ENCODE assay signal across 14 cellular contexts in genomic region chr5:73274870-73275756, GRCh38.
DNase-seq lines count a peak whose midpoint lies in the region; ATAC-seq and TF ChIP-seq lines count a peak whose summit lies in the region.
"Had no signal": no experiment of that assay in that cellular context is flagged by ENCODE, and none has a peak within 500 bp of the region (broad histone marks: within the 10 kb centered on the region; RNA-seq: fewer than 3 reads in every experiment).

No MANE protein-coding gene starts in this region.

- H3K4me2 ChIP-seq in neural progenitor cell: peak overlapping the region; percentile 12

- H3K27ac ChIP-seq in neural progenitor cell: no peak overlapping the region

- CTCF ChIA-PET in activated CD4-positive, alpha-beta memory T cell treated with anti-CD3 and anti-CD28 coated beads, Interleukin-2, amount 10 ng/mL, durations not matched to agents 7 days and 5 days (lab: Charles Lee): no interaction called here

- H3K27me3 Mint-ChIP-seq in neural progenitor cell (ENCODE audit: insufficient read depth, low read depth): peaks cover 8% of the 10 kb centered on the region
- H3K27me3 Mint-ChIP-seq in activated CD4-positive, alpha-beta memory T cell treated with anti-CD3 and anti-CD28 coated beads, Interleukin-2, amount 10 ng/mL, durations not matched to agents 7 days and 5 days: peaks cover 24% of the 10 kb centered on the region

- H3K27me3 ChIP-seq in BE2C (peaks cover 5% of the 10 kb centered on the region; the same call in 1 of the 2 replicates), neural progenitor cell (peaks cover 3% of the 10 kb centered on the region)

- DNase-seq in BE2C (peak; percentile 36), NCI-H524 treated with DMSO at 0.1 percent for 48 hours (lab: John Stamatoyannopoulos, UW) (peak; percentile 82), fibroblast of mammary gland (ENCODE audit: low read depth) (peak; percentile 34), neural progenitor cell (ENCODE audit: low spot score) (no peak), HCEC 1CT (no peak)
- DNase-seq in stimulated activated CD4-positive, alpha-beta T cell treated with anti-CD3 and anti-CD28 coated beads, Interleukin-12 subunit alpha, Interleukin-12 subunit beta, amount 100 ng/mL, for 4 hours: no peak
- no peak for DNase-seq in activated CD4-positive, alpha-beta memory T cell treated with anti-CD3 and anti-CD28 coated beads, Interleukin-2, amount 10 ng/mL, durations not matched to agents 7 days and 5 days
- DNase-seq: NCI-H1417 treated with DMSO at 0.1 percent for 48 hours; SHP77 treated with DMSO at 0.1 percent for 48 hours; stimulated activated naive CD8-positive, alpha-beta T cell treated with anti-CD3 and anti-CD28 coated beads, Interleukin-15, Interleukin-2, amounts not matched to agents 100 U/mL and 50 U/mL, for 24 hours had no signal

- H3K4me3 ChIP-seq in BE2C (ENCODE audit: low read depth, low read length): no peak overlapping the region
- no peak overlapping the region for H3K4me3 ChIP-seq in fibroblast of mammary gland (ENCODE audit: control insufficient read depth, low read depth, low read length)
- no peak overlapping the region for H3K4me3 ChIP-seq in neural progenitor cell

- H3K36me3 Mint-ChIP-seq in neural progenitor cell: no peaks in the 10 kb centered on the region
- no peaks in the 10 kb centered on the region for H3K36me3 Mint-ChIP-seq in activated CD4-positive, alpha-beta memory T cell treated with anti-CD3 and anti-CD28 coated beads, Interleukin-2, amount 10 ng/mL, durations not matched to agents 7 days and 5 days (ENCODE audit: low read depth)
- H3K36me3 Mint-ChIP-seq: activated naive CD4-positive, alpha-beta T cell treated with anti-CD3 and anti-CD28 coated beads, Interleukin-2, amount 50 U/mL, for 24 hours; memory B cell had no signal

- no peak overlapping the region for H3K4me3 Mint-ChIP-seq in neural progenitor cell
- H3K4me3 Mint-ChIP-seq in activated CD4-positive, alpha-beta memory T cell treated with anti-CD3 and anti-CD28 coated beads, Interleukin-2, amount 10 ng/mL, durations not matched to agents 7 days and 5 days: no peak overlapping the region
- H3K4me3 Mint-ChIP-seq: activated naive CD4-positive, alpha-beta T cell treated with anti-CD3 and anti-CD28 coated beads, Interleukin-2, amount 50 U/mL, for 24 hours; B cell; memory B cell had no signal

- H3K9ac ChIP-seq in neural progenitor cell: no peak overlapping the region

- H3K36me3 ChIP-seq in BE2C (no peaks in the 10 kb centered on the region), neural progenitor cell (no peaks in the 10 kb centered on the region)

- H3K27ac Mint-ChIP-seq in neural progenitor cell: peak overlapping the region; percentile 39
- no peak overlapping the region for H3K27ac Mint-ChIP-seq in activated CD4-positive, alpha-beta memory T cell treated with anti-CD3 and anti-CD28 coated beads, Interleukin-2, amount 10 ng/mL, durations not matched to agents 7 days and 5 days
- H3K27ac Mint-ChIP-seq: activated naive CD4-positive, alpha-beta T cell treated with anti-CD3 and anti-CD28 coated beads, Interleukin-2, amount 50 U/mL, for 24 hours; B cell; memory B cell had no signal

- no peaks in the 10 kb centered on the region for H3K79me2 ChIP-seq in neural progenitor cell (ENCODE audit: low read depth)

- no peak for ATAC-seq in HG02759 (IDR thresholded peaks at IDR 0.05; ENCODE audit: unreplicated experiment)
- ATAC-seq: stimulated activated naive CD8-positive, alpha-beta T cell treated with anti-CD3 and anti-CD28 coated beads, Interleukin-15, Interleukin-2, amounts not matched to agents 100 U/mL and 50 U/mL, for 24 hours had no signal

- H3K9me3 ChIP-seq in BE2C (no peaks in the 10 kb centered on the region), neural progenitor cell (ENCODE audit: low read depth) (no peaks in the 10 kb centered on the region)

- H3K4me1 ChIP-seq in BE2C (peaks cover 14% of the 10 kb centered on the region; the same call in 1 of the 2 replicates), neural progenitor cell (peaks cover 8% of the 10 kb centered on the region)

- peaks cover under 1% of the 10 kb centered on the region for H3K9me3 Mint-ChIP-seq in neural progenitor cell
- H3K9me3 Mint-ChIP-seq in activated CD4-positive, alpha-beta memory T cell treated with anti-CD3 and anti-CD28 coated beads, Interleukin-2, amount 10 ng/mL, durations not matched to agents 7 days and 5 days: no peaks in the 10 kb centered on the region
- H3K9me3 Mint-ChIP-seq: activated naive CD4-positive, alpha-beta T cell treated with anti-CD3 and anti-CD28 coated beads, Interleukin-2, amount 50 U/mL, for 24 hours had no signal

- POLR2A ChIA-PET in activated CD4-positive, alpha-beta memory T cell treated with anti-CD3 and anti-CD28 coated beads, Interleukin-2, amount 10 ng/mL, durations not matched to agents 7 days and 5 days (lab: Charles Lee): no interaction called here

- no peaks in the 10 kb centered on the region for H4K20me1 ChIP-seq in neural progenitor cell (ENCODE audit: low read depth)

- H3F3A ChIP-seq in neural progenitor cell (ENCODE audit: low read depth): no peaks in the 10 kb centered on the region

- TF ChIP-seq CTCF in BE2C (IDR thresholded peaks at IDR 0.05; ENCODE audit: low read depth, low read length) (no peak), fibroblast of mammary gland (conservative IDR thresholded peaks at IDR 0.05; ENCODE audit: control insufficient read depth, insufficient read depth, low read depth, low read length) (no peak), neural progenitor cell (IDR thresholded peaks at IDR 0.05) (no peak)

- H3K4me1 Mint-ChIP-seq in neural progenitor cell: peaks cover 20% of the 10 kb centered on the region
- H3K4me1 Mint-ChIP-seq in activated CD4-positive, alpha-beta memory T cell treated with anti-CD3 and anti-CD28 coated beads, Interleukin-2, amount 10 ng/mL, durations not matched to agents 7 days and 5 days: no peaks in the 10 kb centered on the region
- H3K4me1 Mint-ChIP-seq: activated naive CD4-positive, alpha-beta T cell treated with anti-CD3 and anti-CD28 coated beads, Interleukin-2, amount 50 U/mL, for 24 hours; B cell; memory B cell had no signal

- H2AFZ ChIP-seq in neural progenitor cell (replicated peaks): peak overlapping the region; percentile 37

Comparison
In these comparisons a context has a peak if more than half of its experiments do, and no peak if none do; other contexts are left out.
1. DNase-seq: peak in BE2C (single experiment), NCI-H524 treated with DMSO at 0.1 percent for 48 hours (single experiment) and fibroblast of mammary gland (single experiment); none in neural progenitor cell (single experiment), HCEC 1CT (single experiment), stimulated activated CD4-positive, alpha-beta T cell treated with anti-CD3 and anti-CD28 coated beads, Interleukin-12 subunit alpha, Interleukin-12 subunit beta, amount 100 ng/mL, for 4 hours (single experiment) and activated CD4-positive, alpha-beta memory T cell treated with anti-CD3 and anti-CD28 coated beads, Interleukin-2, amount 10 ng/mL, durations not matched to agents 7 days and 5 days (single experiment).